ENCODE assay signal across 9 cellular contexts in the genomic region with DNA sequence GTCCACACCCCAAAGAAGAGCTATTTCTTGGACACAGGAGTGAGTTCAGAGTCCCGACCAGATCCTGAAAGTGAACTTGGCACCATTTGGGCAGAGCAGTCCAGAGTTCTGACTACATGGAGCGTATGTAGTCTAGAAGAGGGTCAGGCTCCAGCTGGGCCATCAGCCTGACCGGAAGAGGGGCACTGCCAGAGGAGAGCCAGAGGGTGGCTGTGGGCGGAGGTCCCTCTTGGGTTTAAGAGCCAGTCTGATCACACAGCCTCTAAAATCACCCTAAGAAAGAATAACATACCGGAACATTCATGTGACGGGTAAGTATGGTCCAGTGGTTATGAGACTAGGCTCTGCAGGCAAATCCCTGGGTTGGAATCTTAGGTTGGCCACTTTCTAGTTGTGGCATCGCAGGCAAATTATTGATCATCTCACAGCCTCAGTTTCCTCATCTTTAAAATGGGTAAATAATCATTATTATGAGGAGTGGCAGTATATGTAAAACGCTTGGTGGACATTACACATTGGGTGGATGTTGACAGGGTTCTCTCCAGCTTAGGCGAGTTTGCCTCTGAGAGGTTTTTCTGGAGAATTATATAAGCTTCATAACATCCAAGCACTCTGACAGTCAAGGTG. TPM values are rescaled to one million over a fixed set of nuclear protein-coding genes. Genes with fewer than 3 reads are reported as not detected.
DNase-seq lines count a peak whose midpoint lies in the region; ATAC-seq, FAIRE-seq and TF ChIP-seq lines count a peak whose summit lies in the region.
"Had no signal": no experiment of that assay in that cellular context is flagged by ENCODE, and none has a peak within 500 bp of the region (broad histone marks: within the 10 kb centered on the region; RNA-seq: fewer than 3 reads in every experiment).

No MANE protein-coding gene starts in this region.

- H3K4me3 ChIP-seq in body of pancreas (peak overlapping the region in 1 of 2 donors; percentile 76), lung (peak overlapping the region; percentile 57), tibial nerve (peak overlapping the region; percentile 77 to 90 (median 88))

- H3K36me3 Mint-ChIP-seq in activated T-cell treated with anti-CD3 and anti-CD28 coated beads, Interleukin-2, amount 50 U/mL, for 4 hours (ENCODE audit: insufficient read depth): peaks cover 2% of the 10 kb centered on the region

- H3K36me3 ChIP-seq in body of pancreas (replicated peaks in 1 of 2; ENCODE audit: insufficient read depth in 1 of 2, low read depth in 2 of 2) (no peaks in the 10 kb centered on the region), lung (ENCODE audit: control insufficient read depth in 2 of 2, insufficient read depth in 2 of 2, low read length in 2 of 2) (no peaks in the 10 kb centered on the region), tibial nerve (no peaks in the 10 kb centered on the region)

- H3K4me1 ChIP-seq in body of pancreas (peaks cover 12% of the 10 kb centered on the region), lung (ENCODE audit: control insufficient read depth in 2 of 2, insufficient read depth in 2 of 2, low read length in 2 of 2) (peaks cover 0 to 10% of the 10 kb centered on the region in 2 donors), tibial nerve (peaks cover 0 to 19% (median 0%) of the 10 kb centered on the region in 4 donors)

- ATAC-seq in activated T-cell treated with anti-CD3 and anti-CD28 coated beads, Interleukin-2, amount 50 U/mL, for 4 hours: no peak
- no peak for ATAC-seq in body of pancreas
- no peak for ATAC-seq in lung (ENCODE audit: insufficient read depth, low FRiP score)
- ATAC-seq in HG03045 (IDR thresholded peaks at IDR 0.05; ENCODE audit: unreplicated experiment): no peak
- no peak for ATAC-seq in GM19397 (IDR thresholded peaks at IDR 0.05; ENCODE audit: unreplicated experiment)

- no peak for TF ChIP-seq CTCF in body of pancreas (IDR thresholded peaks at IDR 0.05)
- TF ChIP-seq CTCF in lung (IDR thresholded peaks at IDR 0.05; ENCODE audit: control extremely low read depth, extremely low read depth): no peak
- no peak for TF ChIP-seq CTCF in tibial nerve (IDR thresholded peaks at IDR 0.05)

- H3K27me3 ChIP-seq in body of pancreas: no peaks in the 10 kb centered on the region
- H3K27me3 ChIP-seq in lung (ENCODE audit: control insufficient read depth, insufficient read depth): no peaks in the 10 kb centered on the region
- no peaks in the 10 kb centered on the region for H3K27me3 ChIP-seq in tibial nerve

- H3K4me3 Mint-ChIP-seq in activated T-cell treated with anti-CD3 and anti-CD28 coated beads, Interleukin-2, amount 50 U/mL, for 4 hours: peak overlapping the region; percentile 93

- peak overlapping the region; percentile 90 to 99 (median 92) for H3K27ac ChIP-seq in body of pancreas
- peak overlapping the region; percentile 87 to 92 for H3K27ac ChIP-seq in lung (ENCODE audit: low read depth in 1 of 2, low read length in 1 of 2)
- H3K27ac ChIP-seq in tibial nerve: peak overlapping the region; percentile 76 to 95 (median 90)

- H3K4me1 Mint-ChIP-seq in activated T-cell treated with anti-CD3 and anti-CD28 coated beads, Interleukin-2, amount 50 U/mL, for 4 hours (ENCODE audit: low read depth): peaks cover 24% of the 10 kb centered on the region

- TF ChIP-seq EP300 in tibial nerve (IDR thresholded peaks at IDR 0.05): no peak

- FAIRE-seq in GM12891 (lab: Jason Lieb, UNC): no peak

- H3K9me3 Mint-ChIP-seq in activated T-cell treated with anti-CD3 and anti-CD28 coated beads, Interleukin-2, amount 50 U/mL, for 4 hours: no peaks in the 10 kb centered on the region

- H3K27me3 Mint-ChIP-seq in activated T-cell treated with anti-CD3 and anti-CD28 coated beads, Interleukin-2, amount 50 U/mL, for 4 hours (ENCODE audit: low read depth): no peaks in the 10 kb centered on the region

- no peaks in the 10 kb centered on the region for H3K9me3 ChIP-seq in body of pancreas
- no peaks in the 10 kb centered on the region for H3K9me3 ChIP-seq in lung (ENCODE audit: control insufficient read depth in 2 of 2, insufficient read depth in 1 of 2, low read length in 1 of 2)
- H3K9me3 ChIP-seq in tibial nerve: no peaks in the 10 kb centered on the region

- 78 to 83% methylated on average over 6 to 9 of the region's 9 CpGs for WGBS in body of pancreas, 2 donors
- WGBS in lung, 2 donors: 84 to 86% methylated on average over 9 of the region's 9 CpGs
- WGBS in tibial nerve, 2 donors: 81 to 83% methylated on average over 9 of the region's 9 CpGs

- DNase-seq in activated T-cell treated with anti-CD3 and anti-CD28 coated beads, Interleukin-2, amount 50 U/mL, for 4 hours: no peak
- no peak for DNase-seq in activated T-cell treated with anti-CD3 and anti-CD28 coated beads, Interleukin-2, amount 50 U/mL, for 1 hour
- DNase-seq in body of pancreas: no peak
- DNase-seq in lung (ENCODE audit: low spot score): no peak
- no peak for DNase-seq in tibial nerve (ENCODE audit: low spot score in 2 of 2)
- no peak for DNase-seq in GM12891 (ENCODE audit: insufficient read length, low spot score)
- DNase-seq: cerebellar nuclear complex had no signal

- TF ChIP-seq POLR2A in body of pancreas (IDR thresholded peaks at IDR 0.05) (no peak), tibial nerve (IDR thresholded peaks at IDR 0.05) (no peak), GM12891 (IDR thresholded peaks at IDR 0.05; ENCODE audit: low read depth, low read length) (no peak)

- intact Hi-C loops in body of pancreas (cut with DNase I): no loop called here

TF ChIP-seq in GM12891, 5 proteins besides CTCF, POLR2A, EP300 and RAD21:
- no peak for TF ChIP-seq PAX5 (IDR thresholded peaks at IDR 0.05; ENCODE audit: insufficient read depth, low read length, severe bottlenecking)
- no peak for TF ChIP-seq SPI1 (IDR thresholded peaks at IDR 0.05; ENCODE audit: low read depth, low read length)
- TF ChIP-seq POLR2AphosphoS5 (IDR thresholded peaks at IDR 0.05; ENCODE audit: low read depth, low read length): no peak
- TF ChIP-seq TAF1 (IDR thresholded peaks at IDR 0.05; ENCODE audit: low read depth, low read length): no peak
- no peak for TF ChIP-seq POU2F2 (IDR thresholded peaks at IDR 0.05; ENCODE audit: low read depth, low read length)

RNA-seq across cellular contexts. Expression of a gene that starts 2.1 kb away (rescaled TPM):
- total RNA-seq in activated T-cell treated with anti-CD3 and anti-CD28 coated beads, Interleukin-2, amount 50 U/mL, for 4 hours: 10 to 100 TPM; 12.3 to 15.2 (median 13.2) TPM
- total RNA-seq in body of pancreas (1 to 10 TPM; 3.6 to 6.5 TPM), lung (10 to 100 TPM; 22.2 to 23.8 TPM), tibial nerve (10 to 100 TPM; 15.1 to 17.3 (median 15.8) TPM)
- polyA plus RNA-seq in lung: 1 to 10 TPM; 7.4 to 9.2 TPM
- 3.8 TPM for polyA plus RNA-seq in GM12891 (2012; ENCODE audit: low read depth, missing spikeins)
